8 cellular contexts compared by ENCODE assay signal in genomic region chr2:231463698-231464575, GRCh38. TPM values are rescaled to one million over a fixed set of nuclear protein-coding genes. Genes with fewer than 3 reads are reported as not detected.
DNase-seq lines count a peak whose midpoint lies in the region; ATAC-seq lines count a peak whose summit lies in the region.

NCL (minus strand) TSS chr2:231464484; CDS start chr2:231464353, 131 bp downstream.

- DNase-seq in NCI-H69 (lab: John Stamatoyannopoulos, UW) (peak; percentile 87), lung microvascular endothelial cell (ENCODE audit: low read depth in 2 of 2) (peak; percentile 99)
- peak; percentile 81 to 84 for DNase-seq in activated CD4-positive, alpha-beta T cell treated with anti-CD3 and anti-CD28 coated beads, Interleukin-2, amount 50 U/mL, for 48 hours
- peak; percentile 79 for DNase-seq in stimulated activated CD8-positive, alpha-beta memory T cell treated with anti-CD3 and anti-CD28 coated beads, Interleukin-12 subunit alpha, Interleukin-12 subunit beta, amount 100 ng/mL, for 4 hours (ENCODE audit: low read depth)

- peaks cover 50 to 53% (median 53%) of the 10 kb centered on the region in 11 experiments for H4K20me1 ChIP-seq in BLaER1 treated with 17β-estradiol and CSF1 and Interleukin-3, amounts not matched to agents 10 nM and 100 nM

- no peaks in the 10 kb centered on the region for H3K27me3 ChIP-seq in BLaER1 treated with 17β-estradiol and CSF1 and Interleukin-3, amounts not matched to agents 10 nM and 100 nM
- H3K27me3 ChIP-seq in duodenal mucosa (ENCODE audit: control insufficient read depth in 1 of 2, insufficient read depth in 2 of 2, low read length in 2 of 2): no peaks in the 10 kb centered on the region

- peak within 1 kb of the TSS; percentile 90 to 99 (median 99) for H3K9ac ChIP-seq in BLaER1 treated with 17β-estradiol and CSF1 and Interleukin-3, amounts not matched to agents 10 nM and 100 nM
- peak within 1 kb of the TSS; percentile 89 to 96 for H3K9ac ChIP-seq in duodenal mucosa (ENCODE audit: low read depth in 1 of 2, low read length in 2 of 2)

- ATAC-seq in GM19328 (IDR thresholded peaks at IDR 0.05; ENCODE audit: unreplicated experiment) (peak; percentile 89), HG03520 (IDR thresholded peaks at IDR 0.05; ENCODE audit: unreplicated experiment) (peak; percentile 84)

- H3K36me3 ChIP-seq in BLaER1 treated with 17β-estradiol and CSF1 and Interleukin-3, amounts not matched to agents 10 nM and 100 nM: peaks cover 42 to 48% (median 46%) of the 10 kb centered on the region in 11 experiments
- H3K36me3 ChIP-seq in duodenal mucosa (ENCODE audit: control insufficient read depth in 1 of 2, insufficient read depth in 2 of 2, low read length in 2 of 2): peaks cover 40% of the 10 kb centered on the region in 2 donors

- no peaks in the 10 kb centered on the region; a peak in 1 of 22 replicates for H3K9me3 ChIP-seq in BLaER1 treated with 17β-estradiol and CSF1 and Interleukin-3, amounts not matched to agents 10 nM and 100 nM (replicated peaks in 1 of 11)
- H3K9me3 ChIP-seq in duodenal mucosa (ENCODE audit: control insufficient read depth in 1 of 2, low read length in 2 of 2): no peaks in the 10 kb centered on the region

- peaks cover 43 to 65% (median 51%) of the 10 kb centered on the region in 10 experiments for H3K4me1 ChIP-seq in BLaER1 treated with 17β-estradiol and CSF1 and Interleukin-3, amounts not matched to agents 10 nM and 100 nM
- peaks cover 28 to 35% of the 10 kb centered on the region in 2 donors for H3K4me1 ChIP-seq in duodenal mucosa (ENCODE audit: control insufficient read depth in 1 of 2, insufficient read depth in 2 of 2, low read length in 2 of 2)

- H3K4me2 ChIP-seq in BLaER1 treated with 17β-estradiol and CSF1 and Interleukin-3, amounts not matched to agents 10 nM and 100 nM: peak within 1 kb of the TSS; percentile 81 to 98 (median 95)

- peak within 1 kb of the TSS; percentile 90 to 100 (median 98) for H3K27ac ChIP-seq in BLaER1 treated with 17β-estradiol and CSF1 and Interleukin-3, amounts not matched to agents 10 nM and 100 nM
- H3K27ac ChIP-seq in duodenal mucosa (ENCODE audit: low read depth, low read length): peak within 1 kb of the TSS; percentile 96

- H3K4me3 ChIP-seq in BLaER1 treated with 17β-estradiol and CSF1 and Interleukin-3, amounts not matched to agents 10 nM and 100 nM: peak within 1 kb of the TSS; percentile 84 to 92 (median 88)
- H3K4me3 ChIP-seq in duodenal mucosa (ENCODE audit: low read depth in 1 of 2, low read length in 2 of 2): peak within 1 kb of the TSS; percentile 94 to 95

RNA-seq across cellular contexts. Expression of gene NCL, which starts in this region (rescaled TPM):
- total RNA-seq in lung microvascular endothelial cell: 65.1 and 76.1 TPM in 2 replicates

Comparison
In these comparisons a context has a peak if more than half of its experiments do, and no peak if none do; other contexts are left out.
1. Peak in every context shown above with its lines: DNase-seq, ATAC-seq, H3K4me3 ChIP-seq and H3K27ac ChIP-seq.